ENCODE assay signal across 1 cellular context in genomic region chr17:74776044-74776962, GRCh38.
TF ChIP-seq lines count a peak whose summit lies in the region.

Gene NAT9, minus strand, starts transcription at chr17:74776345. Its CDS starts 647 bp downstream, at chr17:74775698.

TF ChIP-seq in HepG2, 621 proteins besides CTCF, POLR2A, EP300 and RAD21 (continued from another document and continues in another):
- TF ChIP-seq ZBED4 (CRISPR knock-in tag; IDR thresholded peaks at IDR 0.05; ENCODE audit: borderline replicate concordance) (no peak), ZBTB38 (CRISPR knock-in tag; IDR thresholded peaks at IDR 0.05) (peak; percentile 84; the same call in 1 of the 2 replicates), DNMT3B (CRISPR knock-in tag; conservative IDR thresholded peaks at IDR 0.05) (peak; percentile 52; the same call in 1 of the 2 replicates), CENPBD1 (CRISPR knock-in tag; IDR thresholded peaks at IDR 0.05; ENCODE audit: borderline replicate concordance, low read depth) (no peak), RBAK (CRISPR knock-in tag; IDR thresholded peaks at IDR 0.05) (no peak), NR2F1 (CRISPR knock-in tag; IDR thresholded peaks at IDR 0.05) (no peak), MTA3 (CRISPR knock-in tag; IDR thresholded peaks at IDR 0.05) (no peak), BHLHE40 (IDR thresholded peaks at IDR 0.05; ENCODE audit: low read length) (peak; percentile 57; the same call in 1 of the 2 replicates), RXRB (CRISPR knock-in tag; IDR thresholded peaks at IDR 0.05; ENCODE audit: borderline replicate concordance) (peak; percentile 47; the same call in 1 of the 2 replicates), PRDM10 (CRISPR knock-in tag; IDR thresholded peaks at IDR 0.05; ENCODE audit: low read depth) (peak; percentile 69), FOXK1 (CRISPR knock-in tag; IDR thresholded peaks at IDR 0.05; ENCODE audit: borderline replicate concordance, low read depth) (peak; percentile 90; the same call in 1 of the 2 replicates), NR0B2 (CRISPR knock-in tag; IDR thresholded peaks at IDR 0.05) (no peak), DRAP1 (CRISPR knock-in tag; IDR thresholded peaks at IDR 0.05) (peak; percentile 86), ZNF224 (CRISPR knock-in tag; IDR thresholded peaks at IDR 0.05) (peak; percentile 78; the same call in 1 of the 2 replicates), ARNT (IDR thresholded peaks at IDR 0.05) (no peak), BRCA1 (CRISPR knock-in tag; IDR thresholded peaks at IDR 0.05) (no peak), SIN3B (IDR thresholded peaks at IDR 0.05; ENCODE audit: low read length) (peak; percentile 58), BCLAF1 (IDR thresholded peaks at IDR 0.05) (no peak), ERF (CRISPR knock-in tag; IDR thresholded peaks at IDR 0.05) (peak; percentile 92), JUND (CRISPR knock-in tag; IDR thresholded peaks at IDR 0.05) (no peak), IKZF1 (IDR thresholded peaks at IDR 0.05) (no peak), ZNF550 (CRISPR knock-in tag; IDR thresholded peaks at IDR 0.05; ENCODE audit: borderline replicate concordance) (no peak), ESRRA (CRISPR knock-in tag; IDR thresholded peaks at IDR 0.05; ENCODE audit: low read depth) (no peak), NRL (CRISPR knock-in tag; IDR thresholded peaks at IDR 0.05; ENCODE audit: borderline replicate concordance) (peak; percentile 86; the same call in 1 of the 2 replicates), ZNF891 (CRISPR knock-in tag; IDR thresholded peaks at IDR 0.05) (peak; percentile 41; the same call in 1 of the 2 replicates), GPN1 (CRISPR knock-in tag; IDR thresholded peaks at IDR 0.05; ENCODE audit: borderline replicate concordance) (no peak), ZSCAN22 (CRISPR knock-in tag; IDR thresholded peaks at IDR 0.05) (0 out of 2 replicates have a peak, but pooled peaks have one; percentile 2), ZNF570 (CRISPR knock-in tag; IDR thresholded peaks at IDR 0.05; ENCODE audit: borderline replicate concordance) (0 out of 2 replicates have a peak, but pooled peaks have one; percentile 11), NR2F6 (IDR thresholded peaks at IDR 0.05) (no peak), NR2F6 (CRISPR knock-in tag; IDR thresholded peaks at IDR 0.05) (0 out of 2 replicates have a peak, but pooled peaks have one; percentile 49), DR1 (CRISPR knock-in tag; IDR thresholded peaks at IDR 0.05) (peak; percentile 82), NFRKB (IDR thresholded peaks at IDR 0.05) (no peak), ATRX (CRISPR knock-in tag; IDR thresholded peaks at IDR 0.05; ENCODE audit: borderline replicate concordance) (no peak), FOXP1 (IDR thresholded peaks at IDR 0.05) (no peak), FOXP1 (CRISPR knock-in tag; IDR thresholded peaks at IDR 0.05) (no peak), ZNF609 (CRISPR knock-in tag; IDR thresholded peaks at IDR 0.05; ENCODE audit: borderline replicate concordance) (peak; percentile 55; the same call in 1 of the 2 replicates), NFE2 (CRISPR knock-in tag; IDR thresholded peaks at IDR 0.05) (no peak; the same call in 1 of the 2 replicates), ZNF383 (CRISPR knock-in tag; IDR thresholded peaks at IDR 0.05; ENCODE audit: borderline replicate concordance) (no peak; the same call in 1 of the 2 replicates), MXD3 (CRISPR knock-in tag; IDR thresholded peaks at IDR 0.05) (peak; percentile 88), MED1 (CRISPR knock-in tag; IDR thresholded peaks at IDR 0.05) (peak; percentile 44; the same call in 1 of the 2 replicates), ELK4 (CRISPR knock-in tag; IDR thresholded peaks at IDR 0.05; ENCODE audit: borderline replicate concordance) (no peak), ZNF614 (CRISPR knock-in tag; IDR thresholded peaks at IDR 0.05; ENCODE audit: borderline replicate concordance) (peak; percentile 73; the same call in 1 of the 2 replicates), ZNF382 (CRISPR knock-in tag; IDR thresholded peaks at IDR 0.05; ENCODE audit: borderline replicate concordance) (no peak), MZF1 (CRISPR knock-in tag; IDR thresholded peaks at IDR 0.05; ENCODE audit: borderline replicate concordance) (no peak), GTF2F1 (IDR thresholded peaks at IDR 0.05; ENCODE audit: low read length) (no peak), PHB2 (IDR thresholded peaks at IDR 0.05; ENCODE audit: partially characterized antibody) (no peak), ZNF253 (CRISPR knock-in tag; IDR thresholded peaks at IDR 0.05; ENCODE audit: borderline replicate concordance) (0 out of 2 replicates have a peak, but pooled peaks have one; percentile 39), ZNF749 (CRISPR knock-in tag; IDR thresholded peaks at IDR 0.05; ENCODE audit: borderline replicate concordance) (peak; percentile 60; the same call in 1 of the 2 replicates), ZNF816 (CRISPR knock-in tag; IDR thresholded peaks at IDR 0.05; ENCODE audit: borderline replicate concordance) (no peak), ZNF263 (CRISPR knock-in tag; IDR thresholded peaks at IDR 0.05) (0 out of 2 replicates have a peak, but pooled peaks have one; percentile 47)
